In genomic region chr14:88937706-88938105, GRCh38 we compare ENCODE assay signal across 1 cellular context.
TF ChIP-seq lines count a peak whose summit lies in the region.

No MANE protein-coding gene starts in this region.

TF ChIP-seq in HCT116, 20 proteins besides CTCF, POLR2A, EP300 and RAD21 (continued from another document):
- TF ChIP-seq MAX (IDR thresholded peaks at IDR 0.05) = no peak
- no peak for TF ChIP-seq REST (IDR thresholded peaks at IDR 0.05; ENCODE audit: low read depth)
- no peak for TF ChIP-seq ELF1 (IDR thresholded peaks at IDR 0.05; ENCODE audit: borderline replicate concordance, low read depth)
TF ChIP-seq in HCT116: peak in this region for 0.
